ENCODE assay signal across 1 cellular context in the genomic region with DNA sequence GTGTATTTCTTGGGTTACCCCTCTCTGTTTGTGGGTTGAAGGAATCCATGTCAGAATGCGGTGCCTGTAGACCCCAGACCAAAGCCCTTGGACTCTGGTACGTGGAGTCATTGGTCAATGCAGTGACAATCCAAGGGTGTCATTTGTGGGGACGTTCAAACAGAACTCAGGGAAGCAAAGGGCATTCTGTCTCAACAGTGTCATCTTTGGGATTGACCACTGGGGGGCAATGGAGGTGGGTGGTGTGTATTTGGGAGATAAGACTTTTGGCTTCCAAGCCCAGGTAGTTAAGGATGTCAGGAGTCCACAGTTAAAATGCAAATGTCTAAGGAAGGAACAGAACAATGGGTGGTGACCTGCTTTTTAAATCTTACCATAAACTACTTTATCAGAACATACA.
TF ChIP-seq lines count a peak whose summit lies in the region.

No MANE protein-coding gene starts in this region.

TF ChIP-seq in K562, 482 proteins besides CTCF, POLR2A, EP300 and RAD21 (continued from another document):
- TF ChIP-seq RBM17 (IDR thresholded peaks at IDR 0.05; ENCODE audit: borderline replicate concordance, low read depth, low read length) (no peak), KDM5B (IDR thresholded peaks at IDR 0.05; ENCODE audit: insufficient replicate concordance, low read depth, low read length) (no peak)
- TF ChIP-seq, protein P1, sequence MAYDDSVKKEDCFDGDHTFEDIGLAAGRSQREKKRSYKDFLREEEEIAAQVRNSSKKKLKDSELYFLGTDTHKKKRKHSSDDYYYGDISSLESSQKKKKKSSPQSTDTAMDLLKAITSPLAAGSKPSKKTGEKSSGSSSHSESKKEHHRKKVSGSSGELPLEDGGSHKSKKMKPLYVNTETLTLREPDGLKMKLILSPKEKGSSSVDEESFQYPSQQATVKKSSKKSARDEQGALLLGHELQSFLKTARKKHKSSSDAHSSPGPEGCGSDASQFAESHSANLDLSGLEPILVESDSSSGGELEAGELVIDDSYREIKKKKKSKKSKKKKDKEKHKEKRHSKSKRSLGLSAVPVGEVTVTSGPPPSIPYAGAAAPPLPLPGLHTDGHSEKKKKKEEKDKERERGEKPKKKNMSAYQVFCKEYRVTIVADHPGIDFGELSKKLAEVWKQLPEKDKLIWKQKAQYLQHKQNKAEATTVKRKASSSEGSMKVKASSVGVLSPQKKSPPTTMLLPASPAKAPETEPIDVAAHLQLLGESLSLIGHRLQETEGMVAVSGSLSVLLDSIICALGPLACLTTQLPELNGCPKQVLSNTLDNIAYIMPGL (CRISPR knock-in tag; IDR thresholded peaks at IDR 0.05): no peak
